In the genomic region with DNA sequence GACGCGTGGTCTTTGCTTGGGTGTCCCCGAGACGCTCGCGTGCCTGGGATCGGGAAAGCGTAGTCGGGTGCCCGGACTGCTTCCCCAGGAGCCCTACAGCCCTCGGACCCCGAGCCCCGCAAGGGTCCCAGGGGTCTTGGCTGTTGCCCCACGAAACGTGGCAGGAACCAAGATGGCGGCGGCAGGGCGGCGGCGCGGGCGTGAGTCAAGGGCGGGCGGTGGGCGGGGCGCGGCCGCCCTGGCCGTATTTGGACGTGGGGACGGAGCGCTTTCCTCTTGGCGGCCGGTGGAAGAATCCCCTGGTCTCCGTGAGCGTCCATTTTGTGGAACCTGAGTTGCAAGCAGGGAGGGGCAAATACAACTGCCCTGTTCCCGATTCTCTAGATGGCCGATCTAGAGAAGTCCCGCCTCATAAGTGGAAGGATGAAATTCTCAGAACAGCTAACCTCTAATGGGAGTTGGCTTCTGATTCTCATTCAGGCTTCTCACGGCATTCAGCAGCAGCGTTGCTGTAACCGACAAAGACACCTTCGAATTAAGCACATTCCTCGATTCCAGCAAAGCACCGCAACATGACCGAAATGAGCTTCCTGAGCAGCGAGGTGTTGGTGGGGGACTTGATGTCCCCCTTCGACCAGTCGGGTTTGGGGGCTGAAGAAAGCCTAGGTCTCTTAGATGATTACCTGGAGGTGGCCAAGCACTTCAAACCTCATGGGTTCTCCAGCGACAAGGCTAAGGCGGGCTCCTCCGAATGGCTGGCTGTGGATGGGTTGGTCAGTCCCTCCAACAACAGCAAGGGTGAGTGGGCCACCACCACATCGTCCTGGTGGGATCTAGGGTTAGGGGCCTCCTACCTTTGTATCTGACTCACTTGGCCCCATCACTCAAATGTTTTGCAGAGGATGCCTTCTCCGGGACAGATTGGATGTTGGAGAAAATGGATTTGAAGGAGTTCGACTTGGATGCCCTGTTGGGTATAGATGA, we compare ENCODE assay signal across 1 cellular context.
A peak's percentile ranks its signal among the peaks of the same experiment; 100 is the strongest.
TF ChIP-seq lines count a peak whose summit lies in the region.

No MANE protein-coding gene starts in this region.

TF ChIP-seq in endothelial cell of umbilical vein, 7 proteins besides CTCF, POLR2A, EP300 and RAD21:
- TF ChIP-seq MAX (IDR thresholded peaks at IDR 0.05; ENCODE audit: insufficient read depth, insufficient read length) (no peak), POLR2AphosphoS5 (IDR thresholded peaks at IDR 0.05; ENCODE audit: insufficient read depth, low read depth, low read length) (peak; percentile 70), JUN (IDR thresholded peaks at IDR 0.05; ENCODE audit: borderline replicate concordance, insufficient read depth, insufficient read length, low read depth) (no peak)
